ENCODE assay signal across 8 cellular contexts in the genomic region with DNA sequence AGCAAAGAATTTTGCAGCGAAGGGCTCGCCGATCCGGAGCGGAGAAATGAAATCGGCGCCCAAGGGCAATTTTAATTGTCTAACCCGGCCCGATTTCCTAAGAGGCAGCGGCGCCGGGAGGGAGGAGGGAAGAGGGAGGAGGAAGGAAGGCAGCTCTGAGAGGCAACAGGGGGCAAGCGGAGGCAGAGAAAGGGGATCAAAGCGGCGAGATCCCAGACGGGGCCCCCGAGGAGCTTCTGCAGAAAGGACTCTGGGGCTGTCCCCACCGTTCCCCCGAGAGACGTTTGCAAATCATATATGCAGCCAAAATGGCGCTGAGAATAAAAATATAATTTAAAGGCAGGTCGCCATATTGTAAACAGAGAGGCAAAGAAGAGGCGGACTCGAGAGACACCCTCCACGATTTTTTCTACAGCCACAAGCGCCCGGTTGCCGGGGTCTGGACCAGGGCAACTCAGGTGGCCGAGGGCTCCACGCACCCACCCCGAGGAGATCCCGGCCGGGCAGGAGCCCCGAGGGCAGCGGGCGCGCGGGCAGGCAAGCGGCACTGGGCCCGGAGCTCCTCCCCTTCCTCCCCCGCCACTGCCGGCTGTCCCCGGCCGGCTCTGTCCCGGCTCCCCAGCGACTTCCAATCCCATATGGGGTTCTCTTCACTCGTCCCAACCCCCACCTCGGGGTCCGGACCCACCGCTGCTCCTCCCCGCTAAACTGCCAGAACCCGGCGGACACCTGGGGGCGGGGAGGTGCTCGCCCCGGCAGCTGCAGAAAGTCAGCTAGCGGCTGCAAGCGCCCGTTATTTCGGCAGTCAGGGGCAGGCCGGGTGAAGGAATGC. TPM values are rescaled to one million over a fixed set of nuclear protein-coding genes. Genes with fewer than 3 reads are reported as not detected.
A peak's percentile ranks its signal among the peaks of the same experiment; 100 is the strongest.
DNase-seq lines count a peak whose midpoint lies in the region; ATAC-seq, FAIRE-seq and TF ChIP-seq lines count a peak whose summit lies in the region.

No MANE protein-coding gene starts in this region.

- H3K27ac ChIP-seq in SJSA1 (peak overlapping the region; percentile 56), pancreas (peak overlapping the region; percentile 84 to 94 (median 89)), transverse colon (peak overlapping the region; percentile 98 to 99 (median 98))

- ATAC-seq in Right ventricle myocardium superior (ENCODE audit: poor library complexity) (peak; percentile 18), pancreas (peak; percentile 11 to 34 (median 25))

- peak; percentile 40 for TF ChIP-seq POLR2A in transverse colon (IDR thresholded peaks at IDR 0.05)

- no peak for FAIRE-seq in pancreas (lab: Jason Lieb, UNC)

- DNase-seq in Ammon's horn (ENCODE audit: low spot score) = peak; percentile 71
- peak; percentile 65 for DNase-seq in HK-2 (ENCODE audit: unreplicated experiment)
- peak; percentile 62 to 73 for DNase-seq in SJSA1 (ENCODE audit: low read depth in 1 of 2, low spot score in 2 of 2)
- DNase-seq in activated naive CD4-positive, alpha-beta T cell treated with anti-CD3 and anti-CD28 coated beads, Interleukin-2, amount 50 U/mL, for 16 hours = peak; percentile 60
- peak; percentile 77 for DNase-seq in Right ventricle myocardium superior
- DNase-seq in pancreas = peak; percentile 60 to 90 (median 78)
- peak; percentile 67 for DNase-seq in transverse colon
- DNase-seq in GF-D8 (lab: John Stamatoyannopoulos, UW) = no peak

- peaks cover 50% of the 10 kb centered on the region for H3K4me1 ChIP-seq in SJSA1 (replicated peaks)
- peaks cover 9 to 40% (median 30%) of the 10 kb centered on the region in 3 donors for H3K4me1 ChIP-seq in pancreas
- H3K4me1 ChIP-seq in transverse colon = peaks cover 27 to 53% (median 43%) of the 10 kb centered on the region in 4 donors

- WGBS in pancreas, 2 donors = 0 to 1% methylated on average over 48 to 61 of the region's 61 CpGs
- 0 to 8% methylated on average over 4 to 57 of the region's 61 CpGs for WGBS in transverse colon (ENCODE audit: low coverage in 1 of 2), 2 donors

- H3K27me3 ChIP-seq in SJSA1 (replicated peaks) (no peaks in the 10 kb centered on the region), pancreas (no peaks in the 10 kb centered on the region), transverse colon (no peaks in the 10 kb centered on the region)

- H3K36me3 ChIP-seq in SJSA1 = peaks cover 13% of the 10 kb centered on the region
- no peaks in the 10 kb centered on the region for H3K36me3 ChIP-seq in pancreas
- no peaks in the 10 kb centered on the region for H3K36me3 ChIP-seq in transverse colon

- H3K4me3 ChIP-seq in SJSA1 (peak overlapping the region; percentile 62), pancreas (peak overlapping the region; percentile 67 to 94 (median 84)), transverse colon (peak overlapping the region; percentile 87 to 99 (median 94))

- TF ChIP-seq CTCF in pancreas (IDR thresholded peaks at IDR 0.05) (no peak), transverse colon (IDR thresholded peaks at IDR 0.05) (no peak)

- TF ChIP-seq EP300 in transverse colon (IDR thresholded peaks at IDR 0.05; ENCODE audit: low read depth) = no peak

- intact Hi-C loops in Right ventricle myocardium superior (cut with DNase I) = loop anchor here (5.0 kb wide), 1 partner anchor 222 kb away; a partner anchor contains a TSS
- intact Hi-C loops in pancreas (cut with DNase I) = no loop called here
- intact Hi-C loops in transverse colon (cut with DNase I; ENCODE audit: low total_unique reads) = loop anchor here (5.0 to 10.0 kb wide), 2 partner anchors 47 to 225 kb away; a partner anchor contains a TSS

- in situ Hi-C loops in transverse colon (cut with MboI; ENCODE audit: low pct_ligation_motif_present in 1 of 4, low pct_unique_long_range_greater_than_20kb in 1 of 4, low sequenced_read_pairs in 3 of 4) = no loop called here

- H3K9me3 ChIP-seq in SJSA1 (replicated peaks) (no peaks in the 10 kb centered on the region; the same call in 1 of the 2 replicates), pancreas (no peaks in the 10 kb centered on the region), transverse colon (no peaks in the 10 kb centered on the region)

RNA-seq across cellular contexts. Expression of a gene that starts 1.9 kb away (rescaled TPM):
- 16.7 and 28.5 TPM in 2 replicates for total RNA-seq in SJSA1 (2014; rRNA removed; shearing (Covaris generic))
- total RNA-seq in Right ventricle myocardium superior = 14.8 TPM
- total RNA-seq in pancreas = 10 to 100 TPM; 19.9 to 31.6 (median 25.6) TPM
- polyA plus RNA-seq in pancreas = 10 to 100 TPM; 23.5 to 25.7 TPM
- 100 to 1,000 TPM in 1 of 4 donors, 10 to 100 TPM in 3; 43.5 to 134 (median 60.5) TPM for total RNA-seq in transverse colon

RNA-seq across cellular contexts. Expression of a gene that starts 46.5 kb away (rescaled TPM):
- total RNA-seq in SJSA1 (2014; rRNA removed; shearing (Covaris generic)) = 11.7 and 12.7 TPM in 2 replicates
- 2.9 TPM for total RNA-seq in Right ventricle myocardium superior
- 1 to 10 TPM; 2.6 to 6.1 (median 4.5) TPM for total RNA-seq in pancreas
- 1 to 10 TPM; 8.6 to 9.8 TPM for polyA plus RNA-seq in pancreas
- 1 to 10 TPM; 2.2 to 6.5 (median 6.0) TPM for total RNA-seq in transverse colon

RNA-seq across cellular contexts. Expression of a gene that starts 51.9 kb away (rescaled TPM):
- total RNA-seq in SJSA1 (2014; rRNA removed; shearing (Covaris generic)) = 13.4 and 18.3 TPM in 2 replicates
- total RNA-seq in Right ventricle myocardium superior (101 TPM), pancreas (10 to 100 TPM; 32.1 to 65.2 (median 35.6) TPM), transverse colon (10 to 100 TPM; 35.8 to 95.8 (median 46.5) TPM)
- polyA plus RNA-seq in pancreas = 10 to 100 TPM; 37.4 to 43.9 TPM

RNA-seq across cellular contexts. Expression of a gene that starts 56.4 kb away (rescaled TPM):
- total RNA-seq in SJSA1 (2014; rRNA removed; shearing (Covaris generic)) = not detected in 2 replicates
- total RNA-seq in Right ventricle myocardium superior = not detected
- total RNA-seq in pancreas = 1 to 10 TPM in 1 of 6 donors, under 1 TPM in 5; 0.13 to 1.0 (median 0.52) TPM
- 1 to 10 TPM; 1.6 to 5.0 TPM for polyA plus RNA-seq in pancreas
- total RNA-seq in transverse colon = under 1 TPM in 1 of 4 donors, not detected in 3; 0.14 TPM

Comparison
In these comparisons a context has a peak if more than half of its experiments do, and no peak if none do; other contexts are left out.
1. intact Hi-C loops: an anchor here in Right ventricle myocardium superior (5.0 kb wide) and transverse colon (5.0 to 10.0 kb wide); none called in pancreas.